In genomic region chr4:48203819-48204218, GRCh38 we compare ENCODE assay signal across 12 cellular contexts.
DNase-seq lines count a peak whose midpoint lies in the region; ATAC-seq, FAIRE-seq and TF ChIP-seq lines count a peak whose summit lies in the region.
"Had no signal": no experiment of that assay in that cellular context is flagged by ENCODE, and none has a peak within 500 bp of the region (broad histone marks: within the 10 kb centered on the region; RNA-seq: fewer than 3 reads in every experiment).

No MANE protein-coding gene starts in this region.

- no peak overlapping the region for H3K4me3 ChIP-seq in mucosa of descending colon

- no peaks in the 10 kb centered on the region for H3K36me3 ChIP-seq in mucosa of descending colon (ENCODE audit: low read depth)

- TF ChIP-seq CTCF in mucosa of descending colon (IDR thresholded peaks at IDR 0.05), result no peak
- no peak for TF ChIP-seq CTCF in D721Med (IDR thresholded peaks at IDR 0.05; ENCODE audit: insufficient read depth, missing control alignments)

- no peak for DNase-seq in GM19239 (ENCODE audit: insufficient read length, low spot score)
- no peak for DNase-seq in mucosa of descending colon
- DNase-seq in cerebellar cortex (ENCODE audit: low spot score), result no peak
- no peak for DNase-seq in amniotic stem cell (lab: John Stamatoyannopoulos, UW)
- DNase-seq in D721Med (ENCODE audit: insufficient read length, low spot score), result no peak
- no peak for DNase-seq in cortex of kidney (lab: John Stamatoyannopoulos, UW)
- DNase-seq: activated naive CD8-positive, alpha-beta T cell treated with anti-CD3 and anti-CD28 coated beads, Interleukin-2, amount 10 ng/mL, durations not matched to agents 7 days and 5 days; effector CD4-positive, alpha-beta T cell; NCI-H1417 treated with DMSO at 0.1 percent for 48 hours had no signal

- FAIRE-seq in GM19239 (lab: Jason Lieb, UNC), result peak; percentile 98
- FAIRE-seq in D721Med (lab: Jason Lieb, UNC), result no peak

- no peaks in the 10 kb centered on the region for H3K4me1 ChIP-seq in mucosa of descending colon (ENCODE audit: low read depth)

- ATAC-seq in HG02623 (IDR thresholded peaks at IDR 0.05; ENCODE audit: unreplicated experiment) (peak; percentile 33), HG03457 (IDR thresholded peaks at IDR 0.05; ENCODE audit: unreplicated experiment) (peak; percentile 27), mucosa of descending colon (peak; percentile 29)
- ATAC-seq: Panc1 had no signal

- no peaks in the 10 kb centered on the region for H3K9me3 ChIP-seq in mucosa of descending colon

- intact Hi-C loops in mucosa of descending colon (cut with DNase I, micrococcal nuclease), result no loop called here
